ENCODE assay signal across 25 cellular contexts in genomic region chr12:7869137-7869536, GRCh38. TPM values are rescaled to one million over a fixed set of nuclear protein-coding genes. Genes with fewer than 3 reads are reported as not detected.
DNase-seq lines count a peak whose midpoint lies in the region; ATAC-seq, FAIRE-seq and TF ChIP-seq lines count a peak whose summit lies in the region.
"Had no signal": no experiment of that assay in that cellular context is flagged by ENCODE, and none has a peak within 500 bp of the region (broad histone marks: within the 10 kb centered on the region; RNA-seq: fewer than 3 reads in every experiment).

No MANE protein-coding gene starts in this region.

- no peaks in the 10 kb centered on the region for H3K4me1 Mint-ChIP-seq in activated naive CD4-positive, alpha-beta T cell treated with anti-CD3 and anti-CD28 coated beads for 36 hours (ENCODE audit: low read depth)

- CTCF ChIA-PET in BJ (lab: Yijun Ruan, JAX): no interaction called here
- CTCF ChIA-PET in activated naive CD4-positive, alpha-beta T cell treated with anti-CD3 and anti-CD28 coated beads for 36 hours (lab: Charles Lee): no interaction called here

- no peak overlapping the region for H3K9ac ChIP-seq in adipocyte (ENCODE audit: low read length)

- H3K4me3 Mint-ChIP-seq in activated naive CD4-positive, alpha-beta T cell treated with anti-CD3 and anti-CD28 coated beads for 36 hours: no peak overlapping the region
- H3K4me3 Mint-ChIP-seq: activated naive CD8-positive, alpha-beta T cell treated with anti-CD3 and anti-CD28 coated beads, Interleukin-2, amount 50 U/mL, for 24 hours; T-helper 2 cell treated with Interferon-gamma antibody and Interleukin-4, amounts not matched to agents 5 μg/mL and 100 μg/mL, for 36 hours had no signal

- no peaks in the 10 kb centered on the region for H3K9me3 ChIP-seq in adipocyte (ENCODE audit: control insufficient read depth, low read length)
- no peaks in the 10 kb centered on the region for H3K9me3 ChIP-seq in pancreas
- H3K9me3 ChIP-seq: gastroesophageal sphincter, uterus had no signal

- no peak overlapping the region for H3K4me3 ChIP-seq in BJ (ENCODE audit: low read depth, low read length)
- no peak overlapping the region for H3K4me3 ChIP-seq in adipocyte (ENCODE audit: low read length)
- H3K4me3 ChIP-seq in pancreas: no peak overlapping the region
- H3K4me3 ChIP-seq: gastroesophageal sphincter, smooth muscle cell, uterus had no signal

- no peak for ATAC-seq in pancreas
- ATAC-seq: activated naive CD8-positive, alpha-beta T cell treated with anti-CD3 and anti-CD28 coated beads, Interleukin-2, amount 50 U/mL, for 24 hours; gastroesophageal sphincter; left cardiac atrium had no signal

- H3K36me3 Mint-ChIP-seq in activated naive CD4-positive, alpha-beta T cell treated with anti-CD3 and anti-CD28 coated beads for 36 hours (ENCODE audit: low read depth): no peaks in the 10 kb centered on the region

- H3K9me3 Mint-ChIP-seq in activated naive CD4-positive, alpha-beta T cell treated with anti-CD3 and anti-CD28 coated beads for 36 hours: no peaks in the 10 kb centered on the region
- H3K9me3 Mint-ChIP-seq: activated naive CD8-positive, alpha-beta T cell treated with anti-CD3 and anti-CD28 coated beads, Interleukin-2, amount 50 U/mL, for 24 hours; T-helper 2 cell treated with Interferon-gamma antibody and Interleukin-4, amounts not matched to agents 5 μg/mL and 100 μg/mL, for 36 hours had no signal

- intact Hi-C loops in pancreas (cut with DNase I): no loop called here
- intact Hi-C loops in activated naive CD4-positive, alpha-beta T cell treated with anti-CD3 and anti-CD28 coated beads for 36 hours (cut with micrococcal nuclease): no loop called here

- POLR2A ChIA-PET in BJ (lab: Charles Lee): no interaction called here

- H3K27me3 ChIP-seq in BJ (ENCODE audit: control insufficient read depth, insufficient read depth, low read length) (peaks cover 5% of the 10 kb centered on the region), adipocyte (replicated peaks; ENCODE audit: control insufficient read depth, insufficient read depth, low read length) (peaks cover 16% of the 10 kb centered on the region), pancreas (no peaks in the 10 kb centered on the region)

- peaks cover 29% of the 10 kb centered on the region for H3K27me3 Mint-ChIP-seq in activated naive CD4-positive, alpha-beta T cell treated with anti-CD3 and anti-CD28 coated beads for 36 hours (ENCODE audit: low read depth)

- no peak overlapping the region for H3K27ac ChIP-seq in pancreas
- H3K27ac ChIP-seq: gastroesophageal sphincter, uterus had no signal

- peak; percentile 22 for DNase-seq in BJ (ENCODE audit: low read depth)
- DNase-seq in HTR-8/SVneo (ENCODE audit: insufficient read length, low spot score): no peak
- DNase-seq in adipocyte (ENCODE audit: low read depth): peak; percentile 81
- peak; percentile 54 for DNase-seq in fibroblast of peridontal ligament (ENCODE audit: extremely low read depth)
- no peak for DNase-seq in pancreas
- no peak for DNase-seq in foreskin melanocyte
- no peak for DNase-seq in effector CD4-positive, alpha-beta T cell
- no peak for DNase-seq in activated naive CD4-positive, alpha-beta T cell treated with anti-CD3 and anti-CD28 coated beads for 36 hours
- DNase-seq: activated naive CD8-positive, alpha-beta T cell treated with anti-CD3 and anti-CD28 coated beads, Interleukin-2, amount 50 U/mL, for 24 hours; AML-193; Calu3; caudate nucleus; effector CD8-positive, alpha-beta T cell; left cardiac atrium; midbrain; NCI-H2081 treated with DMSO at 0.1 percent for 48 hours; NCI-H524; SIG-M5; stimulated activated CD4-positive, alpha-beta T cell treated with anti-CD3 and anti-CD28 coated beads, Interleukin-4, amount 100 ng/mL, for 24 hours; uterus had no signal

- FAIRE-seq in HTR-8/SVneo (lab: Jason Lieb, UNC) (peak; percentile 66), pancreas (lab: Jason Lieb, UNC) (no peak)

- 93 to 96% methylated on average over 4 of the region's 4 CpGs for WGBS in pancreas, 2 donors

- H3K27ac Mint-ChIP-seq in activated naive CD4-positive, alpha-beta T cell treated with anti-CD3 and anti-CD28 coated beads for 36 hours: no peak overlapping the region
- H3K27ac Mint-ChIP-seq: activated naive CD8-positive, alpha-beta T cell treated with anti-CD3 and anti-CD28 coated beads, Interleukin-2, amount 50 U/mL, for 24 hours; progenitor cell of endocrine pancreas; T-helper 2 cell treated with Interferon-gamma antibody and Interleukin-4, amounts not matched to agents 5 μg/mL and 100 μg/mL, for 36 hours had no signal

- TF ChIP-seq CTCF in BJ (IDR thresholded peaks at IDR 0.05; ENCODE audit: insufficient read depth, low read depth, low read length) (no peak), pancreas (IDR thresholded peaks at IDR 0.05) (no peak)

- H3K36me3 ChIP-seq in BJ (ENCODE audit: control insufficient read depth, insufficient read depth, low read length) (no peaks in the 10 kb centered on the region), adipocyte (ENCODE audit: control insufficient read depth, insufficient read depth, low read length, severe bottlenecking) (no peaks in the 10 kb centered on the region), pancreas (no peaks in the 10 kb centered on the region)
- H3K36me3 ChIP-seq: gastroesophageal sphincter, uterus had no signal

- H3K4me1 ChIP-seq in adipocyte (ENCODE audit: control insufficient read depth, insufficient read depth, low read length) (no peaks in the 10 kb centered on the region), pancreas (peaks cover 0 to 7% (median 0%) of the 10 kb centered on the region in 3 donors)
- H3K4me1 ChIP-seq: uterus had no signal

RNA-seq across cellular contexts. Expression of gene SLC2A14, which starts 3.6 kb away (rescaled TPM):
- polyA plus RNA-seq in BJ (2011; rRNA removed) (not detected in 2 replicates), pancreas (1 to 10 TPM; 6.3 to 8.0 TPM)
- polyA minus RNA-seq in BJ (2011; rRNA and poly(A)+ RNA removed): not detected in 2 replicates
- 1 to 10 TPM; 4.3 to 8.1 (median 6.1) TPM for total RNA-seq in pancreas
- 1 to 10 TPM; 8.8 to 9.8 TPM for total RNA-seq in activated naive CD4-positive, alpha-beta T cell treated with anti-CD3 and anti-CD28 coated beads for 36 hours
- total RNA-seq: Calu3 had no signal
- polyA plus RNA-seq: neural cell had no signal

Comparison
In these comparisons a context has a peak if more than half of its experiments do, and no peak if none do; other contexts are left out.
1. DNase-seq: peak in BJ (single experiment), adipocyte (single experiment) and fibroblast of peridontal ligament (single experiment); none in HTR-8/SVneo (single experiment), pancreas (0 of 6), foreskin melanocyte (single experiment), effector CD4-positive, alpha-beta T cell (single experiment) and activated naive CD4-positive, alpha-beta T cell treated with anti-CD3 and anti-CD28 coated beads for 36 hours (single experiment).